Comparison of ENCODE assay signal across 1 cellular context in the genomic region with DNA sequence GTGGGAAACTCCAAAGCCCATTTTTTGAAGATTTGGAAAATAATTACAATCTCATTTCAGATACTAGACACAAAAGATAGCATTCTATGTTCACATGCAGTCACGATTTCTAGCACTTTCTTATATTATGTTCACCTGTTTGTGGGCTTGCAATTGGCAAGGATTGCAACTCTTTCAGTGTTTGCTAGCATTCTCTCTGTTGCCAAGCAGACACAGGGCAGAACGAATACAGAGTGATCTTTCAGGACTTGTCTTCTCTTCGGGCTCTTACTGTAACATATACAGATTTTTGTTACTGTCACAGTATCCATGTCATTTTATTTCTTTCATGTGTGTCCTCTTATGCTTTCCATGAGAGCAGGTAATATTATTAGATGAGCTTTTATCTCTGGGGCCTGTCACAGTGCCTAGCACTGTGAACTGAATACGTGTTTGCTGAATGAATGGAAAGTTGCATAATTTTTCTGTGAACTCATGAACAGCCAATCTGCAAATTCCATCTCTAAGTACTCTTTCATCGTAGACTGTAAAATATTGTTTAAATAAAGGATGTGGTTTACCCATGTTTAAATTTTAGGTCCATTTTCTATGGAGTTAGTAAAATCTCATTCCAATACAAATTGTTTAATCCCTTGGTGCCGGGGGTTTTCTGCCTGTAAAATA.
TF ChIP-seq lines count a peak whose summit lies in the region.

No MANE protein-coding gene starts in this region.

TF ChIP-seq in HepG2, 621 proteins besides CTCF, POLR2A, EP300 and RAD21 (continued from another document and continues in another):
- TF ChIP-seq, protein P1, sequence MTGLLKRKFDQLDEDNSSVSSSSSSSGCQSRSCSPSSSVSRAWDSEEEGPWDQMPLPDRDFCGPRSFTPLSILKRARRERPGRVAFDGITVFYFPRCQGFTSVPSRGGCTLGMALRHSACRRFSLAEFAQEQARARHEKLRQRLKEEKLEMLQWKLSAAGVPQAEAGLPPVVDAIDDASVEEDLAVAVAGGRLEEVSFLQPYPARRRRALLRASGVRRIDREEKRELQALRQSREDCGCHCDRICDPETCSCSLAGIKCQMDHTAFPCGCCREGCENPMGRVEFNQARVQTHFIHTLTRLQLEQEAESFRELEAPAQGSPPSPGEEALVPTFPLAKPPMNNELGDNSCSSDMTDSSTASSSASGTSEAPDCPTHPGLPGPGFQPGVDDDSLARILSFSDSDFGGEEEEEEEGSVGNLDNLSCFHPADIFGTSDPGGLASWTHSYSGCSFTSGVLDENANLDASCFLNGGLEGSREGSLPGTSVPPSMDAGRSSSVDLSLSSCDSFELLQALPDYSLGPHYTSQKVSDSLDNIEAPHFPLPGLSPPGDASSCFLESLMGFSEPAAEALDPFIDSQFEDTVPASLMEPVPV (CRISPR knock-in tag; IDR thresholded peaks at IDR 0.05): 0 out of 2 replicates have a peak, but pooled peaks have one; percentile 36
- TF ChIP-seq HNRNPUL1 (IDR thresholded peaks at IDR 0.05; ENCODE audit: low read depth, low read length) (no peak), SMARCE1 (IDR thresholded peaks at IDR 0.05; ENCODE audit: borderline replicate concordance) (no peak), GATA4 (IDR thresholded peaks at IDR 0.05; ENCODE audit: borderline replicate concordance, low read depth) (peak; percentile 45; the same call in 1 of the 2 replicates), NFIC (IDR thresholded peaks at IDR 0.05; ENCODE audit: low read length) (peak; percentile 65; the same call in 1 of the 2 replicates), NCOA2 (CRISPR knock-in tag; IDR thresholded peaks at IDR 0.05) (peak; percentile 54), CREM (IDR thresholded peaks at IDR 0.05) (peak; percentile 70; the same call in 1 of the 2 replicates), CREM (CRISPR knock-in tag; IDR thresholded peaks at IDR 0.05) (no peak), KLF16 (CRISPR knock-in tag; IDR thresholded peaks at IDR 0.05) (0 out of 4 replicates have a peak, but pooled peaks of 1 of the 2 experiments have one; percentile 28), SIN3B (IDR thresholded peaks at IDR 0.05; ENCODE audit: low read length) (no peak), HNRNPK (IDR thresholded peaks at IDR 0.05; ENCODE audit: low read depth, low read length, poor library complexity, severe bottlenecking) (no peak), TEAD3 (CRISPR knock-in tag; optimal IDR thresholded peaks at IDR 0.05; ENCODE audit: borderline replicate concordance) (peak; percentile 20), FOXA3 (CRISPR knock-in tag; IDR thresholded peaks at IDR 0.05) (peak; percentile 29; the same call in 1 of the 2 replicates), DPF2 (CRISPR knock-in tag; IDR thresholded peaks at IDR 0.05; ENCODE audit: borderline replicate concordance, low read depth) (0 out of 2 replicates have a peak, but pooled peaks have one; percentile 31), SIX1 (CRISPR knock-in tag; IDR thresholded peaks at IDR 0.05; ENCODE audit: borderline replicate concordance) (peak; percentile 36; the same call in 1 of the 2 replicates), HDAC2 (CRISPR knock-in tag; IDR thresholded peaks at IDR 0.05) (peak; percentile 43; the same call in 1 of the 2 replicates), SETDB1 (CRISPR knock-in tag; IDR thresholded peaks at IDR 0.05; ENCODE audit: borderline replicate concordance) (no peak), SOX5 (CRISPR knock-in tag; IDR thresholded peaks at IDR 0.05; ENCODE audit: borderline replicate concordance) (0 out of 2 replicates have a peak, but pooled peaks have one; percentile 53), SMAD3 (CRISPR knock-in tag; IDR thresholded peaks at IDR 0.05) (0 out of 2 replicates have a peak, but pooled peaks have one; percentile 59), SAP130 (CRISPR knock-in tag; IDR thresholded peaks at IDR 0.05; ENCODE audit: low read depth) (peak; percentile 48; the same call in 1 of the 2 replicates), NR2F2 (IDR thresholded peaks at IDR 0.05; ENCODE audit: borderline replicate concordance, low read depth) (no peak), SALL1 (CRISPR knock-in tag; IDR thresholded peaks at IDR 0.05) (no peak), ZMAT3 (CRISPR knock-in tag; conservative IDR thresholded peaks at IDR 0.05) (0 out of 2 replicates have a peak, but pooled peaks have one; percentile 34), GABPB1 (CRISPR knock-in tag; IDR thresholded peaks at IDR 0.05) (no peak), NR2F6 (IDR thresholded peaks at IDR 0.05) (0 out of 2 replicates have a peak, but pooled peaks have one; percentile 37), NR2F6 (CRISPR knock-in tag; IDR thresholded peaks at IDR 0.05) (peak; percentile 31; the same call in 1 of the 2 replicates), RFX5 (IDR thresholded peaks at IDR 0.05; ENCODE audit: low read depth, low read length) (no peak), ZMYM4 (CRISPR knock-in tag; IDR thresholded peaks at IDR 0.05) (peak; percentile 9; the same call in 1 of the 2 replicates), NBN (conservative IDR thresholded peaks at IDR 0.05) (no peak), BORCS8-MEF2B (CRISPR knock-in tag; IDR thresholded peaks at IDR 0.05) (no peak), SOX13 (IDR thresholded peaks at IDR 0.05) (no peak), SOX13 (CRISPR knock-in tag; conservative IDR thresholded peaks at IDR 0.05 in 1 of 2, IDR thresholded peaks at IDR 0.05 in 1 of 2) (peak in 1 of 2 experiments; percentile 45; a peak in 1 of 4 replicates), SOX6 (IDR thresholded peaks at IDR 0.05) (no peak), SOX6 (CRISPR knock-in tag; IDR thresholded peaks at IDR 0.05) (peak; percentile 63), TCF7 (IDR thresholded peaks at IDR 0.05; ENCODE audit: low read depth) (peak; percentile 65), MED1 (CRISPR knock-in tag; IDR thresholded peaks at IDR 0.05) (peak; percentile 58; the same call in 1 of the 2 replicates), RARA (CRISPR knock-in tag; IDR thresholded peaks at IDR 0.05) (peak; percentile 42; the same call in 1 of the 2 replicates), HNF4A (CRISPR knock-in tag; IDR thresholded peaks at IDR 0.05) (peak; percentile 41), KDM5A (IDR thresholded peaks at IDR 0.05; ENCODE audit: borderline replicate concordance, low read length) (no peak), GATAD2A (CRISPR knock-in tag; IDR thresholded peaks at IDR 0.05) (peak; percentile 30; the same call in 1 of the 2 replicates), SIN3A (IDR thresholded peaks at IDR 0.05; ENCODE audit: borderline replicate concordance, low read depth, low read length) (no peak), CEBPB (IDR thresholded peaks at IDR 0.05; ENCODE audit: borderline replicate concordance, low read depth, low read length) (peak; percentile 80), ZNF3 (CRISPR knock-in tag; IDR thresholded peaks at IDR 0.05) (peak; percentile 91), ZNF296 (CRISPR knock-in tag; conservative IDR thresholded peaks at IDR 0.05) (no peak), CEBPG (CRISPR knock-in tag; IDR thresholded peaks at IDR 0.05) (peak; percentile 83), ONECUT2 (CRISPR knock-in tag; IDR thresholded peaks at IDR 0.05) (no peak)
- TF ChIP-seq, protein P2, sequence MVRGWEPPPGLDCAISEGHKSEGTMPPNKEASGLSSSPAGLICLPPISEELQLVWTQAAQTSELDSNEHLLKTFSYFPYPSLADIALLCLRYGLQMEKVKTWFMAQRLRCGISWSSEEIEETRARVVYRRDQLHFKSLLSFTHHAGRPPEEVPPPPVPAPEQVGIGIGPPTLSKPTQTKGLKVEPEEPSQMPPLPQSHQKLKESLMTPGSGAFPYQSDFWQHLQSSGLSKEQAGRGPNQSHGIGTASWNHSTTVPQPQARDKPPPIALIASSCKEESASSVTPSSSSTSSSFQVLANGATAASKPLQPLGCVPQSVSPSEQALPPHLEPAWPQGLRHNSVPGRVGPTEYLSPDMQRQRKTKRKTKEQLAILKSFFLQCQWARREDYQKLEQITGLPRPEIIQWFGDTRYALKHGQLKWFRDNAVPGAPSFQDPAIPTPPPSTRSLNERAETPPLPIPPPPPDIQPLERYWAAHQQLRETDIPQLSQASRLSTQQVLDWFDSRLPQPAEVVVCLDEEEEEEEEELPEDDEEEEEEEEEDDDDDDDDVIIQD (CRISPR knock-in tag; IDR thresholded peaks at IDR 0.05; ENCODE audit: low read depth): peak; percentile 38
- TF ChIP-seq, protein P3, sequence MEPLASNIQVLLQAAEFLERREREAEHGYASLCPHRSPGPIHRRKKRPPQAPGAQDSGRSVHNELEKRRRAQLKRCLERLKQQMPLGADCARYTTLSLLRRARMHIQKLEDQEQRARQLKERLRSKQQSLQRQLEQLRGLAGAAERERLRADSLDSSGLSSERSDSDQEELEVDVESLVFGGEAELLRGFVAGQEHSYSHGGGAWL (CRISPR knock-in tag; IDR thresholded peaks at IDR 0.05): no peak
- TF ChIP-seq, protein P4, sequence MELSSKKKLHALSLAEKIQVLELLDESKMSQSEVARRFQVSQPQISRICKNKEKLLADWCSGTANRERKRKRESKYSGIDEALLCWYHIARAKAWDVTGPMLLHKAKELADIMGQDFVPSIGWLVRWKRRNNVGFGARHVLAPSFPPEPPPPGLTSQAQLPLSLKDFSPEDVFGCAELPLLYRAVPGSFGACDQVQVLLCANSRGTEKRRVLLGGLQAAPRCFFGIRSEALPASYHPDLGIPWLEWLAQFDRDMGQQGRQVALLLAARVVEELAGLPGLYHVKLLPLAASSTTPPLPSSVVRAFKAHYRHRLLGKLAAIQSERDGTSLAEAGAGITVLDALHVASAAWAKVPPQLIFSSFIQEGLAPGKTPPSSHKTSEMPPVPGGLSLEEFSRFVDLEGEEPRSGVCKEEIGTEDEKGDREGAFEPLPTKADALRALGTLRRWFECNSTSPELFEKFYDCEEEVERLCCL (CRISPR knock-in tag; IDR thresholded peaks at IDR 0.05; ENCODE audit: borderline replicate concordance): no peak
- TF ChIP-seq, protein P5, sequence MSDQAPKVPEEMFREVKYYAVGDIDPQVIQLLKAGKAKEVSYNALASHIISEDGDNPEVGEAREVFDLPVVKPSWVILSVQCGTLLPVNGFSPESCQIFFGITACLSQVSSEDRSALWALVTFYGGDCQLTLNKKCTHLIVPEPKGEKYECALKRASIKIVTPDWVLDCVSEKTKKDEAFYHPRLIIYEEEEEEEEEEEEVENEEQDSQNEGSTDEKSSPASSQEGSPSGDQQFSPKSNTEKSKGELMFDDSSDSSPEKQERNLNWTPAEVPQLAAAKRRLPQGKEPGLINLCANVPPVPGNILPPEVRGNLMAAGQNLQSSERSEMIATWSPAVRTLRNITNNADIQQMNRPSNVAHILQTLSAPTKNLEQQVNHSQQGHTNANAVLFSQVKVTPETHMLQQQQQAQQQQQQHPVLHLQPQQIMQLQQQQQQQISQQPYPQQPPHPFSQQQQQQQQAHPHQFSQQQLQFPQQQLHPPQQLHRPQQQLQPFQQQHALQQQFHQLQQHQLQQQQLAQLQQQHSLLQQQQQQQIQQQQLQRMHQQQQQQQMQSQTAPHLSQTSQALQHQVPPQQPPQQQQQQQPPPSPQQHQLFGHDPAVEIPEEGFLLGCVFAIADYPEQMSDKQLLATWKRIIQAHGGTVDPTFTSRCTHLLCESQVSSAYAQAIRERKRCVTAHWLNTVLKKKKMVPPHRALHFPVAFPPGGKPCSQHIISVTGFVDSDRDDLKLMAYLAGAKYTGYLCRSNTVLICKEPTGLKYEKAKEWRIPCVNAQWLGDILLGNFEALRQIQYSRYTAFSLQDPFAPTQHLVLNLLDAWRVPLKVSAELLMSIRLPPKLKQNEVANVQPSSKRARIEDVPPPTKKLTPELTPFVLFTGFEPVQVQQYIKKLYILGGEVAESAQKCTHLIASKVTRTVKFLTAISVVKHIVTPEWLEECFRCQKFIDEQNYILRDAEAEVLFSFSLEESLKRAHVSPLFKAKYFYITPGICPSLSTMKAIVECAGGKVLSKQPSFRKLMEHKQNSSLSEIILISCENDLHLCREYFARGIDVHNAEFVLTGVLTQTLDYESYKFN (CRISPR knock-in tag; conservative IDR thresholded peaks at IDR 0.05): peak; percentile 52; the same call in 1 of the 2 replicates
- TF ChIP-seq, protein P6, sequence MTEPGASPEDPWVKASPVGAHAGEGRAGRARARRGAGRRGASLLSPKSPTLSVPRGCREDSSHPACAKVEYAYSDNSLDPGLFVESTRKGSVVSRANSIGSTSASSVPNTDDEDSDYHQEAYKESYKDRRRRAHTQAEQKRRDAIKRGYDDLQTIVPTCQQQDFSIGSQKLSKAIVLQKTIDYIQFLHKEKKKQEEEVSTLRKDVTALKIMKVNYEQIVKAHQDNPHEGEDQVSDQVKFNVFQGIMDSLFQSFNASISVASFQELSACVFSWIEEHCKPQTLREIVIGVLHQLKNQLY (CRISPR knock-in tag; IDR thresholded peaks at IDR 0.05): peak; percentile 18; the same call in 1 of the 2 replicates
- TF ChIP-seq, protein P7, sequence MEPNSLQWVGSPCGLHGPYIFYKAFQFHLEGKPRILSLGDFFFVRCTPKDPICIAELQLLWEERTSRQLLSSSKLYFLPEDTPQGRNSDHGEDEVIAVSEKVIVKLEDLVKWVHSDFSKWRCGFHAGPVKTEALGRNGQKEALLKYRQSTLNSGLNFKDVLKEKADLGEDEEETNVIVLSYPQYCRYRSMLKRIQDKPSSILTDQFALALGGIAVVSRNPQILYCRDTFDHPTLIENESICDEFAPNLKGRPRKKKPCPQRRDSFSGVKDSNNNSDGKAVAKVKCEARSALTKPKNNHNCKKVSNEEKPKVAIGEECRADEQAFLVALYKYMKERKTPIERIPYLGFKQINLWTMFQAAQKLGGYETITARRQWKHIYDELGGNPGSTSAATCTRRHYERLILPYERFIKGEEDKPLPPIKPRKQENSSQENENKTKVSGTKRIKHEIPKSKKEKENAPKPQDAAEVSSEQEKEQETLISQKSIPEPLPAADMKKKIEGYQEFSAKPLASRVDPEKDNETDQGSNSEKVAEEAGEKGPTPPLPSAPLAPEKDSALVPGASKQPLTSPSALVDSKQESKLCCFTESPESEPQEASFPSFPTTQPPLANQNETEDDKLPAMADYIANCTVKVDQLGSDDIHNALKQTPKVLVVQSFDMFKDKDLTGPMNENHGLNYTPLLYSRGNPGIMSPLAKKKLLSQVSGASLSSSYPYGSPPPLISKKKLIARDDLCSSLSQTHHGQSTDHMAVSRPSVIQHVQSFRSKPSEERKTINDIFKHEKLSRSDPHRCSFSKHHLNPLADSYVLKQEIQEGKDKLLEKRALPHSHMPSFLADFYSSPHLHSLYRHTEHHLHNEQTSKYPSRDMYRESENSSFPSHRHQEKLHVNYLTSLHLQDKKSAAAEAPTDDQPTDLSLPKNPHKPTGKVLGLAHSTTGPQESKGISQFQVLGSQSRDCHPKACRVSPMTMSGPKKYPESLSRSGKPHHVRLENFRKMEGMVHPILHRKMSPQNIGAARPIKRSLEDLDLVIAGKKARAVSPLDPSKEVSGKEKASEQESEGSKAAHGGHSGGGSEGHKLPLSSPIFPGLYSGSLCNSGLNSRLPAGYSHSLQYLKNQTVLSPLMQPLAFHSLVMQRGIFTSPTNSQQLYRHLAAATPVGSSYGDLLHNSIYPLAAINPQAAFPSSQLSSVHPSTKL (CRISPR knock-in tag; IDR thresholded peaks at IDR 0.05): peak; percentile 69
- TF ChIP-seq, protein P8, sequence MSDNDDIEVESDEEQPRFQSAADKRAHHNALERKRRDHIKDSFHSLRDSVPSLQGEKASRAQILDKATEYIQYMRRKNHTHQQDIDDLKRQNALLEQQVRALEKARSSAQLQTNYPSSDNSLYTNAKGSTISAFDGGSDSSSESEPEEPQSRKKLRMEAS (IDR thresholded peaks at IDR 0.05): 0 out of 2 replicates have a peak, but pooled peaks have one; percentile 9
- TF ChIP-seq, protein P9, sequence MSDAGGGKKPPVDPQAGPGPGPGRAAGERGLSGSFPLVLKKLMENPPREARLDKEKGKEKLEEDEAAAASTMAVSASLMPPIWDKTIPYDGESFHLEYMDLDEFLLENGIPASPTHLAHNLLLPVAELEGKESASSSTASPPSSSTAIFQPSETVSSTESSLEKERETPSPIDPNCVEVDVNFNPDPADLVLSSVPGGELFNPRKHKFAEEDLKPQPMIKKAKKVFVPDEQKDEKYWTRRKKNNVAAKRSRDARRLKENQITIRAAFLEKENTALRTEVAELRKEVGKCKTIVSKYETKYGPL (CRISPR knock-in tag; IDR thresholded peaks at IDR 0.05): 0 out of 2 replicates have a peak, but pooled peaks have one; percentile 8
